Comparison of ENCODE assay signal across 8 cellular contexts in the genomic region with DNA sequence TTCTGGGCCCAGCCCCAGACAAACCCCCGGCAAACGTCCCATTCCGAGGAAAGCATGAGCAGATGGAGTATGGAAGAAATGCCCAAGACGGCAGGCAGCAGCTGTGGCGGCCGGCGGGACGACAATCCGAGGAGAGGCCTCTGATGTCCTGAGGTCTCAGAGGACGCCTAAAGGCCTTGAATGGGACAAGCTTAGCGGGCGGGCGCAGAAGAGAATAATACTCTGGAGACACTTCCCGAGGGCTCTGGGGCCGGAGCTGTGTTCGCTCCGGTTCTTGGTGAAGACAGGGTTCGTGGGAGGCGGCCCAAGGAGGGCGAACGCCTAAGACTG. TPM values are rescaled to one million over a fixed set of nuclear protein-coding genes. Genes with fewer than 3 reads are reported as not detected.
DNase-seq lines count a peak whose midpoint lies in the region; ATAC-seq and TF ChIP-seq lines count a peak whose summit lies in the region.

No MANE protein-coding gene starts in this region.

- H4K20me1 ChIP-seq in KMS-11 (ENCODE audit: insufficient read depth), result no peaks in the 10 kb centered on the region

- H3K9ac ChIP-seq in KMS-11, result peak overlapping the region; percentile 28; the same call in 1 of the 2 replicates

- no peaks in the 10 kb centered on the region for H3K27me3 Mint-ChIP-seq in naive B cell

- no peaks in the 10 kb centered on the region for H3K79me2 ChIP-seq in KMS-11 (ENCODE audit: insufficient read depth, low read depth)

- peak overlapping the region; percentile 27; the same call in 1 of the 2 replicates for H3K27ac ChIP-seq in KMS-11
- peak overlapping the region; percentile 96 for H3K27ac ChIP-seq in cingulate gyrus (ENCODE audit: low read depth, low read length)

- H2AFZ ChIP-seq in KMS-11 (ENCODE audit: low read depth), result peak overlapping the region; percentile 85; the same call in 1 of the 2 replicates

- H3K4me3 ChIP-seq in AG10803 (ENCODE audit: low read length), result peak overlapping the region; percentile 61
- H3K4me3 ChIP-seq in KMS-11 (IDR thresholded peaks at IDR 0.05; ENCODE audit: insufficient read depth, low read depth, low read length), result peak overlapping the region; percentile 40

- no peaks in the 10 kb centered on the region for H3K36me3 ChIP-seq in KMS-11 (ENCODE audit: insufficient read depth)

- H3K4me1 Mint-ChIP-seq in naive B cell, result peaks cover 36 to 56% (median 40%) of the 10 kb centered on the region in 3 donors

- no peaks in the 10 kb centered on the region for H3K9me3 Mint-ChIP-seq in naive B cell

- H3K27me3 ChIP-seq in KMS-11 (ENCODE audit: insufficient read depth, low read depth), result no peaks in the 10 kb centered on the region

- DNase-seq in AG10803 (ENCODE audit: low read depth) (no peak), naive B cell (no peak), superior temporal gyrus (ENCODE audit: extremely low spot score) (no peak), RPMI8226 (no peak)
- no peak for DNase-seq in effector CD8-positive, alpha-beta T cell (lab: John Stamatoyannopoulos, UW)

- H3K27ac Mint-ChIP-seq in naive B cell, result peak overlapping the region; percentile 83 to 98 (median 96)

- H3K4me3 Mint-ChIP-seq in naive B cell, result peak overlapping the region; percentile 83 to 100 (median 96)

- TF ChIP-seq CTCF in AG10803 (conservative IDR thresholded peaks at IDR 0.05; ENCODE audit: low read length) (no peak; the same call in 1 of the 2 replicates), KMS-11 (conservative IDR thresholded peaks at IDR 0.05; ENCODE audit: low read depth, low read length) (no peak)

- H3K4me1 ChIP-seq in KMS-11 (ENCODE audit: low read depth, poor library complexity, severe bottlenecking), result peaks cover 4% of the 10 kb centered on the region

- H3K36me3 Mint-ChIP-seq in naive B cell, result peaks cover 4 to 13% of the 10 kb centered on the region in 2 donors

- H3K4me2 ChIP-seq in KMS-11, result peak overlapping the region; percentile 54

- ATAC-seq in naive B cell (ENCODE audit: low read depth in 2 of 2) (peak in 1 of 2 donors; percentile 15), HG03280 (IDR thresholded peaks at IDR 0.05; ENCODE audit: unreplicated experiment) (no peak)

RNA-seq across cellular contexts. Expression of gene OGG1, which starts 0.5 kb away (rescaled TPM):
- polyA plus RNA-seq in naive B cell (ENCODE audit: low read depth in 6 of 6), result 10 to 100 TPM; 23.2 to 35.1 (median 30.1) TPM

RNA-seq across cellular contexts. Expression of gene BRPF1, which starts 17.8 kb away (rescaled TPM):
- polyA plus RNA-seq in naive B cell (ENCODE audit: low read depth in 6 of 6), result 10 to 100 TPM in 2 of 6 donors, 1 to 10 TPM in 4; 3.0 to 22.0 (median 9.0) TPM

RNA-seq across cellular contexts. Expression of gene CAMK1, which starts 20.4 kb away (rescaled TPM):
- 1 to 10 TPM in 3 of 6 donors, under 1 TPM in 2, not detected in 1; 0.26 to 2.3 (median 1.2) TPM for polyA plus RNA-seq in naive B cell (ENCODE audit: low read depth in 6 of 6)

RNA-seq across cellular contexts. Expression of gene TADA3, which starts 43.0 kb away (rescaled TPM):
- polyA plus RNA-seq in naive B cell (ENCODE audit: low read depth in 6 of 6), result 10 to 100 TPM; 39.7 to 67.1 (median 45.6) TPM

RNA-seq across cellular contexts. Expression of gene ARPC4, which starts 43.6 kb away (rescaled TPM):
- polyA plus RNA-seq in naive B cell (ENCODE audit: low read depth in 6 of 6), result 100 to 1,000 TPM; 263 to 316 (median 286) TPM
